Comparison of ENCODE assay signal across 17 cellular contexts in the genomic region with DNA sequence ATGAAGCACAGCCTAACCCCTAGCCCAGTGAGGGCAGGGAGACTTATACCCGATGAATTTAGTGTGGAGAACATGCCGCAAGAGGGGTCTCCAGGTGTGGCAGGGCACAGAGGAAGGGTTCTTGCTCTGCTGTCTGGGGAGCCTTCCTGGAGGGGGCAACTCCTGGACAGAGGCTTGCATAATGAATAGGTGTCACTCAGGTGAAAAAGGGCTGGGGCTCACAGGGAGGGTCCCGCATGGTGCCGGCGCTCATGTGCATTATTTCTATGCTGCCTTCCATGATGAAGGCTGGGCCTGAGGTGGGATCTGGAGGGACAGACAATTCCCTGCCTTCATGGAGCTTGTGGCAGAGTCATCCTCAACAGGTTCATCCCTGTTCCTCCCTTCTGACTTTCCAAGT. TPM values are rescaled to one million over a fixed set of nuclear protein-coding genes. Genes with fewer than 3 reads are reported as not detected.
A peak's percentile ranks its signal among the peaks of the same experiment; 100 is the strongest.
DNase-seq lines count a peak whose midpoint lies in the region; ATAC-seq and TF ChIP-seq lines count a peak whose summit lies in the region.
"Had no signal": no experiment of that assay in that cellular context is flagged by ENCODE, and none has a peak within 500 bp of the region (broad histone marks: within the 10 kb centered on the region; RNA-seq: fewer than 3 reads in every experiment).

No MANE protein-coding gene starts in this region.

- TF ChIP-seq CTCF in right atrium auricular region (IDR thresholded peaks at IDR 0.05) (no peak), left ventricle myocardium inferior (IDR thresholded peaks at IDR 0.05; ENCODE audit: borderline replicate concordance) (no peak), RWPE2 (IDR thresholded peaks at IDR 0.05; ENCODE audit: poor library complexity, severe bottlenecking) (no peak), esophagus muscularis mucosa (IDR thresholded peaks at IDR 0.05) (no peak), upper lobe of right lung (IDR thresholded peaks at IDR 0.05) (no peak)

- intact Hi-C loops in left ventricle myocardium inferior (cut with micrococcal nuclease) (loop anchor here (5.0 kb wide), 1 partner anchor 73 kb away; no protein-coding TSS in a partner anchor), esophagus muscularis mucosa (cut with DNase I) (no loop called here), upper lobe of right lung (cut with DNase I) (loop anchor here (5.0 kb wide), 1 partner anchor 73 kb away; no protein-coding TSS in a partner anchor)

- WGBS in esophagus muscularis mucosa, result 93% methylated on average over 5 of the region's 5 CpGs

- H3K36me3 ChIP-seq in right atrium auricular region, result no peaks in the 10 kb centered on the region
- H3K36me3 ChIP-seq in left ventricle myocardium inferior, result no peaks in the 10 kb centered on the region
- H3K36me3 ChIP-seq in RWPE2 (ENCODE audit: low read depth), result no peaks in the 10 kb centered on the region
- no peaks in the 10 kb centered on the region for H3K36me3 ChIP-seq in esophagus muscularis mucosa
- H3K36me3 ChIP-seq in upper lobe of right lung, result no peaks in the 10 kb centered on the region

- TF ChIP-seq POLR2A in esophagus muscularis mucosa (IDR thresholded peaks at IDR 0.05; ENCODE audit: low read depth), result no peak

- H3K27ac ChIP-seq in right atrium auricular region, result no peak overlapping the region
- H3K27ac ChIP-seq in left ventricle myocardium inferior (replicated peaks), result no peak overlapping the region
- H3K27ac ChIP-seq in RWPE2 (ENCODE audit: poor library complexity, severe bottlenecking), result no peak overlapping the region
- no peak overlapping the region for H3K27ac ChIP-seq in esophagus muscularis mucosa (replicated peaks in 1 of 4)
- no peak overlapping the region for H3K27ac ChIP-seq in upper lobe of right lung
- H3K27ac ChIP-seq: RWPE1 had no signal

- TF ChIP-seq EP300 in esophagus muscularis mucosa (IDR thresholded peaks at IDR 0.05), result no peak

- no peak overlapping the region for H3K4me3 ChIP-seq in right atrium auricular region
- H3K4me3 ChIP-seq in left ventricle myocardium inferior, result no peak overlapping the region
- no peak overlapping the region for H3K4me3 ChIP-seq in RWPE2 (ENCODE audit: severe bottlenecking)
- H3K4me3 ChIP-seq in esophagus muscularis mucosa, result no peak overlapping the region
- H3K4me3 ChIP-seq in upper lobe of right lung, result no peak overlapping the region
- H3K4me3 ChIP-seq: GM23338, K562 had no signal

- ATAC-seq in RWPE2 (ENCODE audit: low read depth) (no peak), upper lobe of right lung (no peak)
- ATAC-seq: GM23338, K562, PC-3 had no signal

- DNase-seq in right atrium auricular region (ENCODE audit: low spot score) (peak; percentile 32), left ventricle myocardium inferior (no peak), RWPE2 (ENCODE audit: low spot score) (peak; percentile 47), esophagus muscularis mucosa (ENCODE audit: extremely low spot score) (peak; percentile 88), upper lobe of right lung (peak; percentile 32), SHP77 treated with DMSO at 0.1 percent for 48 hours (lab: John Stamatoyannopoulos, UW) (no peak), NCI-H345 (lab: John Stamatoyannopoulos, UW) (no peak), NCI-H146 (lab: John Stamatoyannopoulos, UW) (no peak)
- DNase-seq: NCI-H1436, NCI-H2029 treated with DMSO at 0.1 percent for 48 hours, NCI-H2171 treated with DMSO at 0.1 percent for 48 hours, NCI-H774, PC-3 had no signal

- no peaks in the 10 kb centered on the region for H3K27me3 ChIP-seq in right atrium auricular region
- H3K27me3 ChIP-seq in left ventricle myocardium inferior (ENCODE audit: low read depth), result no peaks in the 10 kb centered on the region
- no peaks in the 10 kb centered on the region for H3K27me3 ChIP-seq in RWPE2 (ENCODE audit: insufficient read depth, poor library complexity, severe bottlenecking)
- no peaks in the 10 kb centered on the region for H3K27me3 ChIP-seq in esophagus muscularis mucosa
- no peaks in the 10 kb centered on the region for H3K27me3 ChIP-seq in upper lobe of right lung

- H3K9me3 ChIP-seq in right atrium auricular region (no peaks in the 10 kb centered on the region), left ventricle myocardium inferior (replicated peaks) (no peaks in the 10 kb centered on the region), RWPE2 (ENCODE audit: severe bottlenecking) (no peaks in the 10 kb centered on the region), esophagus muscularis mucosa (no peaks in the 10 kb centered on the region), upper lobe of right lung (no peaks in the 10 kb centered on the region)

- H3K4me1 ChIP-seq in right atrium auricular region, result peaks cover 0 to 17% of the 10 kb centered on the region in 2 donors
- H3K4me1 ChIP-seq in left ventricle myocardium inferior, result peaks cover 4% of the 10 kb centered on the region
- peaks cover 6% of the 10 kb centered on the region for H3K4me1 ChIP-seq in RWPE2 (ENCODE audit: insufficient read depth, poor library complexity, severe bottlenecking)
- H3K4me1 ChIP-seq in esophagus muscularis mucosa, result peaks cover 0 to 14% (median 5%) of the 10 kb centered on the region in 4 donors
- no peaks in the 10 kb centered on the region for H3K4me1 ChIP-seq in upper lobe of right lung

RNA-seq across cellular contexts. Expression of a gene that starts 51.5 kb away (rescaled TPM):
- total RNA-seq in right atrium auricular region (10 to 100 TPM; 12.6 to 35.4 TPM), left ventricle myocardium inferior (31.4 TPM), esophagus muscularis mucosa (10 to 100 TPM in 2 of 4 donors, 1 to 10 TPM in 2; 3.3 to 15.8 (median 8.6) TPM), upper lobe of right lung (7.1 TPM)
- total RNA-seq: K562, PC-3, SK-MEL-5 had no signal

Comparison
In these comparisons a context has a peak if more than half of its experiments do, and no peak if none do; other contexts are left out.
1. DNase-seq: peak in right atrium auricular region (single experiment), RWPE2 (single experiment), esophagus muscularis mucosa (single experiment) and upper lobe of right lung (single experiment); none in left ventricle myocardium inferior (single experiment), SHP77 treated with DMSO at 0.1 percent for 48 hours (single experiment), NCI-H345 (single experiment) and NCI-H146 (single experiment).